ENCODE assay signal across 1 cellular context in the genomic region with DNA sequence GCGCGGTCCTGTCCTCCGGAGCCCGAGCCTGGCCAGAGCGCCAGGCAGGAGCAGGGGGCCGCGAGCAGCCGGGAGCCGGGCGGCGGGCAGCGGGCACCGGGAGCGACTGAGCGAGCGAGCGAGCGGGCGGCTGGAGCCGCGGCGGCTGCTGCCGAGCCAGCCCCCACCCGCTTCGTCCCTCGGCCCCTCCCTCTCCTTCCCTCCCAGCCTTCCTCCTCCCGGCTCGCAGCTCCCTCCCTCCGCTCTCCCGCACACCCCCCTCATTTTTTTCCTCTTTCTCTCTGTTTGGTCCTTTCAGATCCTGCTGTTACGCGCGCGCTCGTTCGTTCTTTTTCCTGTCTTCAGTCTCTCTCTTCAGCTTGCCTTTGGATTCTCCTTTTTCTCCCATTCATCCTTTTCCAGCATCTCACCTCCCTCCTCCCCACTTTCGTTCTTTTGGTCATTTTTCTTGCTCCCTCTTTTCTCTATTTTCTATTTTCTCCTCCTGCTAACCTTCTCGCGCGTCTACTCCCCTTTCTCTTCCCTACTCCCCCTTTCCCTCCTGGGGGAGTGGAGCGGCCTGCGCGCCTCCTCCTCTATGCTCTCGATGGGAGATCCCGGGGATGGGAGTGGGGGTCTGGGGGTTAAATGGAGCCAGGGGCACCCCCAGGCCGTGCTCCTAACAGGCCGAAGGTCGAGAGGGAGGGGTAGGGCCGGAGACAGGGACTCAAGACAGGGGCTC.
TF ChIP-seq lines count a peak whose summit lies in the region.

A gene (minus strand): TSS at position 108 of the 721 bp plus-strand sequence. CDS start 125,347 bp downstream, outside the sequence.

TF ChIP-seq in A549, 52 proteins besides CTCF, POLR2A, EP300 and RAD21 (continued from another document):
- TF ChIP-seq, protein P1, sequence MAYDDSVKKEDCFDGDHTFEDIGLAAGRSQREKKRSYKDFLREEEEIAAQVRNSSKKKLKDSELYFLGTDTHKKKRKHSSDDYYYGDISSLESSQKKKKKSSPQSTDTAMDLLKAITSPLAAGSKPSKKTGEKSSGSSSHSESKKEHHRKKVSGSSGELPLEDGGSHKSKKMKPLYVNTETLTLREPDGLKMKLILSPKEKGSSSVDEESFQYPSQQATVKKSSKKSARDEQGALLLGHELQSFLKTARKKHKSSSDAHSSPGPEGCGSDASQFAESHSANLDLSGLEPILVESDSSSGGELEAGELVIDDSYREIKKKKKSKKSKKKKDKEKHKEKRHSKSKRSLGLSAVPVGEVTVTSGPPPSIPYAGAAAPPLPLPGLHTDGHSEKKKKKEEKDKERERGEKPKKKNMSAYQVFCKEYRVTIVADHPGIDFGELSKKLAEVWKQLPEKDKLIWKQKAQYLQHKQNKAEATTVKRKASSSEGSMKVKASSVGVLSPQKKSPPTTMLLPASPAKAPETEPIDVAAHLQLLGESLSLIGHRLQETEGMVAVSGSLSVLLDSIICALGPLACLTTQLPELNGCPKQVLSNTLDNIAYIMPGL (CRISPR knock-in tag; IDR thresholded peaks at IDR 0.05; ENCODE audit: borderline replicate concordance) = no peak
- TF ChIP-seq TFCP2L1 (CRISPR knock-in tag; IDR thresholded peaks at IDR 0.05) (no peak), GATA3 (IDR thresholded peaks at IDR 0.05; ENCODE audit: borderline replicate concordance) (no peak), JUN (IDR thresholded peaks at IDR 0.05) (no peak), FOSB (CRISPR knock-in tag; IDR thresholded peaks at IDR 0.05) (no peak), ZSCAN20 (CRISPR knock-in tag; IDR thresholded peaks at IDR 0.05) (no peak), ZNF302 (CRISPR knock-in tag; IDR thresholded peaks at IDR 0.05) (no peak), RCOR1 (IDR thresholded peaks at IDR 0.05; ENCODE audit: low read depth, low read length) (no peak), POLR2AphosphoS2 (conservative IDR thresholded peaks at IDR 0.05; ENCODE audit: low read length) (no peak), CBX2 (IDR thresholded peaks at IDR 0.05; ENCODE audit: borderline replicate concordance, low read depth) (no peak), MYC (IDR thresholded peaks at IDR 0.05; ENCODE audit: borderline replicate concordance, low read length) (no peak), CHD2 (IDR thresholded peaks at IDR 0.05; ENCODE audit: low read length, partially characterized antibody) (no peak), HEYL (CRISPR knock-in tag; IDR thresholded peaks at IDR 0.05) (no peak), KDM1A (IDR thresholded peaks at IDR 0.05; ENCODE audit: low read depth) (no peak), EHMT2 (IDR thresholded peaks at IDR 0.05; ENCODE audit: low read depth) (no peak)
- TF ChIP-seq, protein P2, sequence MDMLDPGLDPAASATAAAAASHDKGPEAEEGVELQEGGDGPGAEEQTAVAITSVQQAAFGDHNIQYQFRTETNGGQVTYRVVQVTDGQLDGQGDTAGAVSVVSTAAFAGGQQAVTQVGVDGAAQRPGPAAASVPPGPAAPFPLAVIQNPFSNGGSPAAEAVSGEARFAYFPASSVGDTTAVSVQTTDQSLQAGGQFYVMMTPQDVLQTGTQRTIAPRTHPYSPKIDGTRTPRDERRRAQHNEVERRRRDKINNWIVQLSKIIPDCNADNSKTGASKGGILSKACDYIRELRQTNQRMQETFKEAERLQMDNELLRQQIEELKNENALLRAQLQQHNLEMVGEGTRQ (IDR thresholded peaks at IDR 0.05) = no peak
- TF ChIP-seq, protein P3, sequence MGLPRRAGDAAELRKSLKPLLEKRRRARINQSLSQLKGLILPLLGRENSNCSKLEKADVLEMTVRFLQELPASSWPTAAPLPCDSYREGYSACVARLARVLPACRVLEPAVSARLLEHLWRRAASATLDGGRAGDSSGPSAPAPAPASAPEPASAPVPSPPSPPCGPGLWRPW (IDR thresholded peaks at IDR 0.05) = no peak
- TF ChIP-seq, protein P4, sequence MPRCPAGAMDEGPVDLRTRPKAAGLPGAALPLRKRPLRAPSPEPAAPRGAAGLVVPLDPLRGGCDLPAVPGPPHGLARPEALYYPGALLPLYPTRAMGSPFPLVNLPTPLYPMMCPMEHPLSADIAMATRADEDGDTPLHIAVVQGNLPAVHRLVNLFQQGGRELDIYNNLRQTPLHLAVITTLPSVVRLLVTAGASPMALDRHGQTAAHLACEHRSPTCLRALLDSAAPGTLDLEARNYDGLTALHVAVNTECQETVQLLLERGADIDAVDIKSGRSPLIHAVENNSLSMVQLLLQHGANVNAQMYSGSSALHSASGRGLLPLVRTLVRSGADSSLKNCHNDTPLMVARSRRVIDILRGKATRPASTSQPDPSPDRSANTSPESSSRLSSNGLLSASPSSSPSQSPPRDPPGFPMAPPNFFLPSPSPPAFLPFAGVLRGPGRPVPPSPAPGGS (IDR thresholded peaks at IDR 0.05) = no peak
